8 cellular contexts compared by ENCODE assay signal in the genomic region with DNA sequence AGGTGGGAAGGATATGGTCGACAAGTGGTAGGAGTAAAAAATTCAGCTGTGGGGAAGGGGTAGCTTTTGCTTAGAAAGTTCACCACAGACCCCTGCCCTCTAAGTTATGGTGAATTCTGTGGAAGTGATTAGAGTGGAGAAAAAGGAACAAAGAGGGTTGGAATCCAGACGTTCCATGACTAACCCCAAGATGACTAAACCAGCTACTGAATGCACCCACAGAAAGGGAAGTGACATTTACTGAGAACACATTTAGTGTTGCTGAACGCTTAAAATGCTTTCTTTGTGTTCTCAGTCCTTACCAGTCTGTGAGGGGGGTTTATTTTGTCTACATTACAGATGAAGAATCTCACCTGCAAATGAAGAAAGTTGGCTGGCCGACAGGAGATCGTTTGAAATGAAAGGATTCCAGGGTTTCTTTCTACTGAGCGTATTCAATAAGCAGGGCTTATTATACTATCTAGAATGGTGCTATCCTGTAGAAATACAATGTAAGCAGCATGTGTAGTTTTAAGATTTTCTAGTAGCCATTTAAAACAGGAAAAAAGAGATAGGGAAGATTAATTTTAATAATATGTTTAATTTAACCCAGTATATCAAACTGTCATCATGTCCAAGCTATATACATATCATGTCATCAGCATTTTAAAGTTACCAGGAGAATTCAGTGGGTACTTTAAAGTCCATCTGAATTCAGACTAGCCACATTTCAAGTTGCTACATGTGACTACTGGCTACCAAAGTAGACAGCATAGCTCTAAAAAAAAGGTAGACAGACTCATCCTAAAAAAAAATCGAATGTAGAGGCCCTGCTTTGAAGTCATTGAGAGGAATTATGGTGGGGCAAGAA.
A peak's percentile ranks its signal among the peaks of the same experiment; 100 is the strongest.
DNase-seq lines count a peak whose midpoint lies in the region; ATAC-seq and TF ChIP-seq lines count a peak whose summit lies in the region.

No MANE protein-coding gene starts in this region.

- peak overlapping the region; percentile 89 for H3K27ac Mint-ChIP-seq in activated T-helper 17 cell treated with anti-CD3 and anti-CD28 coated beads, Interleukin-2, amount 50 U/mL, for 72 hours
- peak overlapping the region; percentile 94 for H3K27ac Mint-ChIP-seq in stimulated activated naive B cell treated with anti-CD40 and anti-IgM and Interleukin-4, amounts not matched to agents 10 μg/mL and 1 μg/mL and 100 μg/mL, for 72 hours

- H3K27me3 ChIP-seq in HUES48 (ENCODE audit: control insufficient read depth, insufficient read depth, low read length): no peaks in the 10 kb centered on the region
- H3K27me3 ChIP-seq in hepatocyte: no peaks in the 10 kb centered on the region
- H3K27me3 ChIP-seq in BE2C: no peaks in the 10 kb centered on the region

- peaks cover 41% of the 10 kb centered on the region for H3K4me1 ChIP-seq in HUES48 (ENCODE audit: control insufficient read depth, insufficient read depth, low read length)
- H3K4me1 ChIP-seq in hepatocyte (ENCODE audit: insufficient read depth): peaks cover 34% of the 10 kb centered on the region
- H3K4me1 ChIP-seq in BE2C: no peaks in the 10 kb centered on the region

- peak; percentile 65 for DNase-seq in GDM1 (lab: John Stamatoyannopoulos, UW)
- DNase-seq in hepatocyte (ENCODE audit: low spot score): no peak
- DNase-seq in stimulated activated naive B cell treated with anti-CD40 and anti-IgM and Interleukin-4, amounts not matched to agents 10 μg/mL and 1 μg/mL and 100 μg/mL, for 72 hours: peak; percentile 55
- no peak for DNase-seq in BE2C
- DNase-seq in NCI-H2171 treated with DMSO at 0.1 percent for 48 hours (lab: John Stamatoyannopoulos, UW): no peak

- no peak overlapping the region; the same call in 1 of the 2 replicates for H3K4me3 ChIP-seq in HUES48 (ENCODE audit: low read depth, low read length)
- H3K4me3 ChIP-seq in hepatocyte: no peak overlapping the region
- no peak overlapping the region for H3K4me3 ChIP-seq in BE2C (ENCODE audit: low read depth, low read length)

- no peaks in the 10 kb centered on the region for H3K27me3 Mint-ChIP-seq in activated T-helper 17 cell treated with anti-CD3 and anti-CD28 coated beads, Interleukin-2, amount 50 U/mL, for 72 hours
- H3K27me3 Mint-ChIP-seq in stimulated activated naive B cell treated with anti-CD40 and anti-IgM and Interleukin-4, amounts not matched to agents 10 μg/mL and 1 μg/mL and 100 μg/mL, for 72 hours: no peaks in the 10 kb centered on the region

- WGBS in hepatocyte (ENCODE audit: low lambda C conversion rate, missing lambda C conversion rate): 72% methylated on average over 7 of the region's 7 CpGs

- peak overlapping the region; percentile 85 for H3K4me3 Mint-ChIP-seq in activated T-helper 17 cell treated with anti-CD3 and anti-CD28 coated beads, Interleukin-2, amount 50 U/mL, for 72 hours
- H3K4me3 Mint-ChIP-seq in stimulated activated naive B cell treated with anti-CD40 and anti-IgM and Interleukin-4, amounts not matched to agents 10 μg/mL and 1 μg/mL and 100 μg/mL, for 72 hours: peak overlapping the region; percentile 74 to 79

- H3K9me3 ChIP-seq in HUES48 (ENCODE audit: control insufficient read depth, insufficient read depth, low read length): no peaks in the 10 kb centered on the region
- no peaks in the 10 kb centered on the region for H3K9me3 ChIP-seq in hepatocyte (ENCODE audit: low read depth)
- H3K9me3 ChIP-seq in BE2C: no peaks in the 10 kb centered on the region

- peaks cover 76% of the 10 kb centered on the region for H3K79me2 ChIP-seq in hepatocyte

- H3K36me3 Mint-ChIP-seq in activated T-helper 17 cell treated with anti-CD3 and anti-CD28 coated beads, Interleukin-2, amount 50 U/mL, for 72 hours (ENCODE audit: low read depth): no peaks in the 10 kb centered on the region
- peaks cover 13 to 32% of the 10 kb centered on the region in 2 donors for H3K36me3 Mint-ChIP-seq in stimulated activated naive B cell treated with anti-CD40 and anti-IgM and Interleukin-4, amounts not matched to agents 10 μg/mL and 1 μg/mL and 100 μg/mL, for 72 hours

- peak overlapping the region; percentile 53; the same call in 1 of the 2 replicates for H3K9ac ChIP-seq in HUES48 (ENCODE audit: low read depth, low read length)

- no peaks in the 10 kb centered on the region for H3K9me2 ChIP-seq in hepatocyte (replicated peaks; ENCODE audit: insufficient read depth)

- H3K9me3 Mint-ChIP-seq in activated T-helper 17 cell treated with anti-CD3 and anti-CD28 coated beads, Interleukin-2, amount 50 U/mL, for 72 hours: no peaks in the 10 kb centered on the region
- no peaks in the 10 kb centered on the region for H3K9me3 Mint-ChIP-seq in stimulated activated naive B cell treated with anti-CD40 and anti-IgM and Interleukin-4, amounts not matched to agents 10 μg/mL and 1 μg/mL and 100 μg/mL, for 72 hours

- peak; percentile 77 for ATAC-seq in GM21528 (IDR thresholded peaks at IDR 0.05; ENCODE audit: low FRiP score, unreplicated experiment)
- ATAC-seq in activated T-helper 17 cell treated with anti-CD3 and anti-CD28 coated beads, Interleukin-2, amount 50 U/mL, for 72 hours (replicated peaks): peak; percentile 89
- peak; percentile 83 for ATAC-seq in stimulated activated naive B cell treated with anti-CD40 and anti-IgM and Interleukin-4, amounts not matched to agents 10 μg/mL and 1 μg/mL and 100 μg/mL, for 72 hours (replicated peaks)

- peaks cover 41% of the 10 kb centered on the region for H3K4me1 Mint-ChIP-seq in activated T-helper 17 cell treated with anti-CD3 and anti-CD28 coated beads, Interleukin-2, amount 50 U/mL, for 72 hours
- H3K4me1 Mint-ChIP-seq in stimulated activated naive B cell treated with anti-CD40 and anti-IgM and Interleukin-4, amounts not matched to agents 10 μg/mL and 1 μg/mL and 100 μg/mL, for 72 hours: peaks cover 52 to 88% of the 10 kb centered on the region in 2 donors

- TF ChIP-seq CTCF in hepatocyte (IDR thresholded peaks at IDR 0.05; ENCODE audit: poor library complexity): no peak
- TF ChIP-seq CTCF in BE2C (IDR thresholded peaks at IDR 0.05; ENCODE audit: low read depth, low read length): no peak

- H4K20me1 ChIP-seq in hepatocyte (ENCODE audit: insufficient read depth, poor library complexity, severe bottlenecking): peaks cover 8% of the 10 kb centered on the region

- peak overlapping the region; percentile 6 for H3K4me2 ChIP-seq in hepatocyte

- H3K27ac ChIP-seq in HUES48 (ENCODE audit: low read depth, low read length) (peak overlapping the region; percentile 95), hepatocyte (peak overlapping the region; percentile 76)

- H2AFZ ChIP-seq in hepatocyte: no peak overlapping the region

- H3K36me3 ChIP-seq in HUES48 (ENCODE audit: control insufficient read depth, insufficient read depth, low read length): no peaks in the 10 kb centered on the region
- H3K36me3 ChIP-seq in hepatocyte (replicated peaks; ENCODE audit: insufficient read depth, low read depth): no peaks in the 10 kb centered on the region
- no peaks in the 10 kb centered on the region for H3K36me3 ChIP-seq in BE2C

Comparison
In these comparisons a context has a peak if more than half of its experiments do, and no peak if none do; other contexts are left out.
1. DNase-seq: peak in GDM1 (single experiment) and stimulated activated naive B cell treated with anti-CD40 and anti-IgM and Interleukin-4, amounts not matched to agents 10 μg/mL and 1 μg/mL and 100 μg/mL, for 72 hours (single experiment); none in hepatocyte (single experiment), BE2C (single experiment) and NCI-H2171 treated with DMSO at 0.1 percent for 48 hours (single experiment).
2. Peak in every context shown above with its lines, with median percentiles within 50 percentile points of each other: ATAC-seq.